8 cellular contexts compared by ENCODE assay signal in genomic region chr21:37915941-37916794, GRCh38. TPM values are rescaled to one million over a fixed set of nuclear protein-coding genes. Genes with fewer than 3 reads are reported as not detected.
A peak's percentile ranks its signal among the peaks of the same experiment; 100 is the strongest.
DNase-seq lines count a peak whose midpoint lies in the region; ATAC-seq and TF ChIP-seq lines count a peak whose summit lies in the region.

TSS of gene KCNJ6 (minus strand) at chr21:37916457. CDS start at chr21:37840682, 75,775 bp downstream.

- BruUV-seq in Panc1 (replicated peaks; lab: Mats Ljungman, UMichigan): no TSS peak

- ATAC-seq in Panc1: peak; percentile 87
- no peak for ATAC-seq in GM21423 (IDR thresholded peaks at IDR 0.05; ENCODE audit: unreplicated experiment)
- no peak for ATAC-seq in HG03354 (IDR thresholded peaks at IDR 0.05; ENCODE audit: poor library complexity, severe bottlenecking, unreplicated experiment)

- H2AFZ ChIP-seq in neural cell (ENCODE audit: low read depth, low read length): peak within 1 kb of the TSS; percentile 92

- DNase-seq in AG04450 (ENCODE audit: low read depth, low spot score): no peak
- DNase-seq in Panc1 (ENCODE audit: low read depth, low spot score): no peak
- DNase-seq in esophagus squamous epithelium (lab: John Stamatoyannopoulos, UW): no peak
- no peak for DNase-seq in activated gamma-delta T cell (lab: John Stamatoyannopoulos, UW)

- in situ Hi-C loops in Panc1 (cut with HindIII; ENCODE audit: low pct_unique_long_range_greater_than_20kb, low sequenced_read_pairs): no loop called here

- no peaks in the 10 kb centered on the region for H3F3A ChIP-seq in neural cell (ENCODE audit: insufficient read depth, low read length, poor library complexity, severe bottlenecking)

- peak; percentile 39 for TF ChIP-seq EP300 in neural cell (conservative IDR thresholded peaks at IDR 0.05; ENCODE audit: poor library complexity, severe bottlenecking)

- H3K27me3 ChIP-seq in AG04450 (ENCODE audit: control insufficient read depth, insufficient read depth, low read length): peaks cover 45% of the 10 kb centered on the region
- H3K27me3 ChIP-seq in Panc1 (ENCODE audit: control insufficient read depth, insufficient read depth, low read length): peaks cover 9% of the 10 kb centered on the region
- H3K27me3 ChIP-seq in esophagus squamous epithelium: peaks cover 4 to 98% (median 26%) of the 10 kb centered on the region in 4 donors
- peaks cover 32% of the 10 kb centered on the region for H3K27me3 ChIP-seq in neural cell (ENCODE audit: insufficient read depth, low read depth, low read length)

- no peak for TF ChIP-seq POLR2A in esophagus squamous epithelium (IDR thresholded peaks at IDR 0.05)

- H3K4me2 ChIP-seq in neural cell (ENCODE audit: low read length): peak within 1 kb of the TSS; percentile 98

- peak within 1 kb of the TSS; percentile 84 for H3K9ac ChIP-seq in neural cell (ENCODE audit: low read length)

- POLR2A ChIA-PET in AG04450 (lab: Yijun Ruan, JAX) (no interaction called here), HEK293 (lab: Yijun Ruan, JAX) (no interaction called here), Panc1 (lab: Charles Lee) (no interaction called here)

- H3K36me3 ChIP-seq in HEK293 (ENCODE audit: control insufficient read depth in 2 of 2, insufficient read depth in 1 of 2, low read length in 2 of 2): no peaks in the 10 kb centered on the region
- no peaks in the 10 kb centered on the region for H3K36me3 ChIP-seq in Panc1 (ENCODE audit: control insufficient read depth, insufficient read depth, low read length)
- no peaks in the 10 kb centered on the region for H3K36me3 ChIP-seq in esophagus squamous epithelium
- no peaks in the 10 kb centered on the region for H3K36me3 ChIP-seq in neural cell (ENCODE audit: insufficient read depth, low read length)

- peak; percentile 89 for TF ChIP-seq RAD21 in neural cell (conservative IDR thresholded peaks at IDR 0.05)

- H3K4me1 ChIP-seq in HEK293 (ENCODE audit: control insufficient read depth, insufficient read depth, low read length): peaks cover 11% of the 10 kb centered on the region
- H3K4me1 ChIP-seq in Panc1 (ENCODE audit: control insufficient read depth, insufficient read depth, low read length): no peaks in the 10 kb centered on the region
- H3K4me1 ChIP-seq in esophagus squamous epithelium: peaks cover 9 to 18% (median 14%) of the 10 kb centered on the region in 3 donors

- H3K79me2 ChIP-seq in neural cell (replicated peaks; ENCODE audit: insufficient read depth, low read length): no peaks in the 10 kb centered on the region

- H3K9me3 ChIP-seq in AG04450 (ENCODE audit: control insufficient read depth, insufficient read depth, low read length) (no peaks in the 10 kb centered on the region; the same call in 1 of the 2 replicates), HEK293 (ENCODE audit: control insufficient read depth, insufficient read depth, low read depth, low read length) (no peaks in the 10 kb centered on the region), Panc1 (ENCODE audit: control insufficient read depth, insufficient read depth, low read depth, low read length) (no peaks in the 10 kb centered on the region), esophagus squamous epithelium (no peaks in the 10 kb centered on the region), neural cell (ENCODE audit: low read length) (no peaks in the 10 kb centered on the region)

- 3% methylated on average over 30 to 42 of the region's 68 CpGs for WGBS in esophagus squamous epithelium, 2 donors

- intact Hi-C loops in Panc1 (cut with micrococcal nuclease; ENCODE audit: unreplicated experiment): loop anchor here (5.0 kb wide), 1 partner anchor 204 kb away; no protein-coding TSS in a partner anchor
- intact Hi-C loops in esophagus squamous epithelium (cut with DNase I): loop anchor here (10.0 kb wide), 1 partner anchor 201 kb away; no protein-coding TSS in a partner anchor

- H3K9me2 ChIP-seq in neural cell (ENCODE audit: insufficient read depth, low read length): no peaks in the 10 kb centered on the region

- peak within 1 kb of the TSS; percentile 41 for H3K4me3 ChIP-seq in AG04450 (ENCODE audit: low read depth, low read length)
- H3K4me3 ChIP-seq in HEK293 (ENCODE audit: low read depth, low read length): peak within 1 kb of the TSS; percentile 32
- 0 out of 4 replicates have a peak within 1 kb of the TSS, but pooled peaks of 1 of the 2 experiments have one; percentile 11 for H3K4me3 ChIP-seq in Panc1 (ENCODE audit: low read depth in 2 of 2, low read length in 2 of 2)
- H3K4me3 ChIP-seq in esophagus squamous epithelium: peak within 1 kb of the TSS in 3 of 4 donors; percentile 5 to 49 (median 33)
- H3K4me3 ChIP-seq in neural cell (ENCODE audit: low read length): peak within 1 kb of the TSS; percentile 91

- H4K20me1 ChIP-seq in neural cell (ENCODE audit: insufficient read depth): no peaks in the 10 kb centered on the region

- H3K27ac ChIP-seq in AG04450 (ENCODE audit: low read depth, low read length) (no peak within 1 kb of the TSS), HEK293 (ENCODE audit: extremely low read depth, low read depth, low read length) (no peak within 1 kb of the TSS; the same call in 1 of the 2 replicates), Panc1 (ENCODE audit: low read length) (no peak within 1 kb of the TSS), esophagus squamous epithelium (no peak within 1 kb of the TSS), neural cell (ENCODE audit: low read length) (peak within 1 kb of the TSS; percentile 66)

- CTCF ChIA-PET in AG04450 (lab: Charles Lee) (interaction anchor here (0.8 to 5.2 kb wide), 9 partner anchors 14 to 436 kb away, joined by 3 to 36 read pairs (median 5); no protein-coding TSS in a partner anchor), HEK293 (lab: Yijun Ruan, JAX) (interaction anchor here (0.6 to 2.1 kb wide), 33 partner anchors 9 to 1285 kb away, joined by 3 to 15 read pairs (median 3); no protein-coding TSS in a partner anchor), Panc1 (lab: Charles Lee) (no interaction called here)

- TF ChIP-seq CTCF in AG04450 (IDR thresholded peaks at IDR 0.05; ENCODE audit: low read depth, low read length) (peak; percentile 83), HEK293 (tag by site-specific recombination; IDR thresholded peaks at IDR 0.05) (peak; percentile 72), Panc1 (IDR thresholded peaks at IDR 0.05) (peak; percentile 76), esophagus squamous epithelium (IDR thresholded peaks at IDR 0.05) (peak in 5 of 6 experiments; percentile 11 to 62 (median 42)), neural cell (IDR thresholded peaks at IDR 0.05; ENCODE audit: poor library complexity, severe bottlenecking) (peak; percentile 96)

TF ChIP-seq in HEK293, 187 proteins besides CTCF, POLR2A, EP300 and RAD21 (continues in another document):
- TF ChIP-seq HOXA7 (CRISPR knock-in tag; IDR thresholded peaks at IDR 0.05; ENCODE audit: borderline replicate concordance): no peak
- TF ChIP-seq ZNF132 (tag by site-specific recombination; IDR thresholded peaks at IDR 0.05; ENCODE audit: borderline replicate concordance): no peak

TF ChIP-seq in neural cell, 6 proteins besides CTCF, POLR2A, EP300 and RAD21:
- TF ChIP-seq POLR2AphosphoS5 (IDR thresholded peaks at IDR 0.05) (peak; percentile 48), SMC3 (conservative IDR thresholded peaks at IDR 0.05; ENCODE audit: poor library complexity) (peak; percentile 91), EZH2 (IDR thresholded peaks at IDR 0.05; ENCODE audit: borderline replicate concordance, insufficient read depth, low read length, poor library complexity, severe bottlenecking) (no peak), TAF1 (IDR thresholded peaks at IDR 0.05; ENCODE audit: low read depth) (no peak), MXI1 (conservative IDR thresholded peaks at IDR 0.05; ENCODE audit: poor library complexity, severe bottlenecking) (peak; percentile 39)

RNA-seq across cellular contexts. Expression of gene KCNJ6, which starts in this region (rescaled TPM):
- polyA plus RNA-seq in AG04450 (2011; rRNA removed): 0.02 and 0.06 TPM in 2 replicates
- not detected in 2 replicates for polyA minus RNA-seq in AG04450 (2011; rRNA and poly(A)+ RNA removed)
- not detected for total RNA-seq in Panc1 (2021; ENCODE audit: unreplicated experiment)
- not detected for polyA plus RNA-seq in Panc1 (2012; ENCODE audit: insufficient read length)
- total RNA-seq in esophagus squamous epithelium: not detected
- 1.4 and 1.7 TPM in 2 replicates for polyA plus RNA-seq in neural cell
- 6.8 and 8.9 TPM in 2 replicates for polyA minus RNA-seq in neural cell

Comparison
In these comparisons a context has a peak if more than half of its experiments do, and no peak if none do; other contexts are left out.
1. Peak in ATAC-seq in Panc1; RNA of the gene not detected or under 1 TPM.
2. CTCF ChIP-seq: peak in every context shown above with its lines; median percentile 96 in neural cell; 83 in AG04450; 76 in Panc1; 72 in HEK293; 42 in esophagus squamous epithelium.